ENCODE assay signal across 1 cellular context in the genomic region with DNA sequence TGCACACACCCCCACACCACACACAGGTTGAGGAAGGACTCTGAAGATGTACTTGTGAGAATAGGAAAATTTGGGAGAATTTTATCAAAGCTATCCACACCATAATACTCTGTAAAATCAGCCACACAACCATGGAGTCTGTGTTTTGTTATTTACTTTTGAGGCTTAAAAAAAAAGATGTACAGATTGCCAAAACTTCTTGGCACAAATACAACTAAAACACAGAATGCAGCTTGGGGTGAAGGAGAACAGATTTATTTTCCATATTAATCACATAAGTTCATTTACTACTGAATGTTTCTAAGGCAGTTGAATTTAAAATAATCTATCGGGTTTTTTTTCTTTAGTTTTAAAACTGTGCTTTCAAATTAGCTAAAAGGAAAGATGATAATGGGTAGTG.
TF ChIP-seq lines count a peak whose summit lies in the region.

No MANE protein-coding gene starts in this region.

TF ChIP-seq in K562, 482 proteins besides CTCF, POLR2A, EP300 and RAD21 (continued from another document):
- TF ChIP-seq GTF2F1 (IDR thresholded peaks at IDR 0.05; ENCODE audit: low read depth, low read length) (no peak), PRMT5 (CRISPR knock-in tag; IDR thresholded peaks at IDR 0.05) (no peak), STAG1 (CRISPR knock-in tag; IDR thresholded peaks at IDR 0.05; ENCODE audit: borderline replicate concordance) (no peak)
- TF ChIP-seq, protein P1, sequence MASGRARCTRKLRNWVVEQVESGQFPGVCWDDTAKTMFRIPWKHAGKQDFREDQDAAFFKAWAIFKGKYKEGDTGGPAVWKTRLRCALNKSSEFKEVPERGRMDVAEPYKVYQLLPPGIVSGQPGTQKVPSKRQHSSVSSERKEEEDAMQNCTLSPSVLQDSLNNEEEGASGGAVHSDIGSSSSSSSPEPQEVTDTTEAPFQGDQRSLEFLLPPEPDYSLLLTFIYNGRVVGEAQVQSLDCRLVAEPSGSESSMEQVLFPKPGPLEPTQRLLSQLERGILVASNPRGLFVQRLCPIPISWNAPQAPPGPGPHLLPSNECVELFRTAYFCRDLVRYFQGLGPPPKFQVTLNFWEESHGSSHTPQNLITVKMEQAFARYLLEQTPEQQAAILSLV (tag; IDR thresholded peaks at IDR 0.05) = no peak
